In the genomic region with DNA sequence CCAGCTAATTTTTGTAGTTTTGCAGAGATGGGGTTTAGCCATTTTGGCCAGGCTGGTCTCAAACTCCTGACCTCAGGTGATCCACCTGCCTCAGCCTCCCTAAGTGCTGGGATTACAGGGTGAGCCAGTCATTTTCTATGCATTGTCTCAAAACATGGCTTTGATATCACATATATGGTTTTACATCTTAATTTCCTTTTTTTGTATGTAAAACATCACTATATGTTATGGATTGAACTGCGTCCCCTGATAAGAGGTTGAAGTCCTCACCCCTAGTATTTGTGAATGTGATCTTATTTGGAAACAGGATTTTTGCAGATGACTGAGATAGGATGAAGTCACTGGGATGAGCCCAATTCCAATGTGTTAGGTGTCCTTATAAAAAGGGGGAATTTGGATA, we compare ENCODE assay signal across 34 cellular contexts.
"Had no signal": no experiment of that assay in that cellular context is flagged by ENCODE, and none has a peak within 500 bp of the region (broad histone marks: within the 10 kb centered on the region; RNA-seq: fewer than 3 reads in every experiment).

No MANE protein-coding gene starts in this region.

- DNase-seq: Karpas-422, Kasumi-1, MG63, MM.1S, MV-4-11, NCI-H1048, NCI-H1092, NCI-H1092 treated with DMSO at 0.1 percent for 48 hours, NCI-H1105, NCI-H1105 treated with DMSO at 0.1 percent for 48 hours, NCI-H1417, NCI-H1417 treated with DMSO at 0.1 percent for 48 hours, NCI-H1436, NCI-H1436 treated with DMSO at 0.1 percent for 48 hours, NCI-H146, NCI-H1694, NCI-H1694 treated with DMSO at 0.1 percent for 48 hours, NCI-H187, NCI-H187 treated with DMSO at 0.1 percent for 48 hours, NCI-H1930, NCI-H2029, NCI-H2029 treated with DMSO at 0.1 percent for 48 hours, NCI-H2081, NCI-H2081 treated with DMSO at 0.1 percent for 48 hours, NCI-H2107, NCI-H2171, NCI-H2171 treated with DMSO at 0.1 percent for 48 hours, NCI-H2227 treated with DMSO at 0.1 percent for 48 hours, NCI-H226, NCI-H345, NCI-H446, NCI-H446 treated with DMSO at 0.1 percent for 48 hours, NCI-H510A had no signal

- H3K36me3 ChIP-seq: MG63 had no signal

- H3K4me3 ChIP-seq: MG63 had no signal

- H3K27me3 ChIP-seq: MG63 had no signal

- H3K27ac ChIP-seq: KMS-11 had no signal

- H3K4me2 ChIP-seq: KMS-11 had no signal
